Comparison of ENCODE assay signal across 24 cellular contexts in genomic region chr2:119638246-119638645, GRCh38.
"Had no signal": no experiment of that assay in that cellular context is flagged by ENCODE, and none has a peak within 500 bp of the region (broad histone marks: within the 10 kb centered on the region; RNA-seq: fewer than 3 reads in every experiment).

No MANE protein-coding gene starts in this region.

- H3K79me2 ChIP-seq: hepatocyte, parathyroid adenoma had no signal

- H2AFZ ChIP-seq: hepatocyte, parathyroid adenoma had no signal

- ATAC-seq: left colon; left ventricle myocardium superior; natural killer cell treated with Interleukin-12 subunit alpha and Interleukin-12 subunit beta and Interleukin-15 and Interleukin-18, amount 100 ng/mL, for 72 hours had no signal

- H3K27me3 ChIP-seq: colonic mucosa, hepatocyte, sigmoid colon, testis, transverse colon had no signal

- H3K9ac ChIP-seq: parathyroid adenoma had no signal

- H3K4me3 Mint-ChIP-seq: endodermal cell; natural killer cell treated with Interleukin-12 subunit alpha and Interleukin-12 subunit beta and Interleukin-15 and Interleukin-18, amount 100 ng/mL, for 72 hours had no signal

- H3K36me3 ChIP-seq: colonic mucosa, prostate gland, sigmoid colon, transverse colon had no signal

- H3K4me3 ChIP-seq: colonic mucosa, hepatocyte, lung, prostate gland, sigmoid colon, skin epidermis, testis, transverse colon had no signal

- H3K36me3 Mint-ChIP-seq: natural killer cell treated with Interleukin-12 subunit alpha and Interleukin-12 subunit beta and Interleukin-15 and Interleukin-18, amount 100 ng/mL, for 72 hours had no signal

- H3K27ac ChIP-seq: colonic mucosa, hepatocyte, parathyroid adenoma, prostate gland, sigmoid colon, skin epidermis, testis, transverse colon had no signal

- DNase-seq: caudate nucleus; colonic mucosa; dermis blood vessel endothelial cell; effector CD4-positive, alpha-beta T cell; endodermal cell; erythroblast; foreskin melanocyte; kidney; left colon; left ventricle myocardium superior; mesenchymal stem cell; midbrain; sigmoid colon; stimulated activated CD4-positive, alpha-beta T cell treated with anti-CD3 and anti-CD28 coated beads, Interleukin-2, amount 100 ng/mL, for 24 hours; stimulated activated CD4-positive, alpha-beta T cell treated with anti-CD3 and anti-CD28 coated beads, Interleukin-4, amount 100 ng/mL, for 4 hours; stimulated activated naive CD4-positive, alpha-beta T cell; testis; transverse colon had no signal

- H3K27ac Mint-ChIP-seq: endodermal cell; natural killer cell treated with Interleukin-12 subunit alpha and Interleukin-12 subunit beta and Interleukin-15 and Interleukin-18, amount 100 ng/mL, for 72 hours had no signal

- H3K9me3 ChIP-seq: colonic mucosa, prostate gland, sigmoid colon, testis, transverse colon had no signal

- H3K4me1 ChIP-seq: colonic mucosa, parathyroid adenoma, prostate gland, testis had no signal
